In genomic region chr13:97259787-97260641, GRCh38 we compare ENCODE assay signal across 9 cellular contexts. TPM values are rescaled to one million over a fixed set of nuclear protein-coding genes. Genes with fewer than 3 reads are reported as not detected.
A peak's percentile ranks its signal among the peaks of the same experiment; 100 is the strongest.
DNase-seq lines count a peak whose midpoint lies in the region; ATAC-seq and TF ChIP-seq lines count a peak whose summit lies in the region.
"Had no signal": no experiment of that assay in that cellular context is flagged by ENCODE, and none has a peak within 500 bp of the region (broad histone marks: within the 10 kb centered on the region; RNA-seq: fewer than 3 reads in every experiment).

No MANE protein-coding gene starts in this region.

- H3K36me3 ChIP-seq in tibial artery = no peaks in the 10 kb centered on the region

- no peak for DNase-seq in activated CD4-positive, alpha-beta T cell treated with anti-CD3 and anti-CD28 coated beads for 36 hours
- DNase-seq in activated CD4-positive, alpha-beta T cell treated with anti-CD3 and anti-CD28 coated beads for 4 hours = no peak
- DNase-seq in left colon (no peak), tibial artery (peak in 1 of 2 donors; percentile 66), midbrain (lab: John Stamatoyannopoulos, UW) (no peak), GM13976 (ENCODE audit: low spot score) (no peak), C1 segment of cervical spinal cord (lab: John Stamatoyannopoulos, UW) (no peak)
- DNase-seq: BE2C had no signal

- peaks cover 76% of the 10 kb centered on the region for H3K4me1 Mint-ChIP-seq in activated CD4-positive, alpha-beta T cell treated with anti-CD3 and anti-CD28 coated beads for 36 hours
- peaks cover 64% of the 10 kb centered on the region for H3K4me1 Mint-ChIP-seq in brain

- H3K27me3 ChIP-seq in tibial artery = no peaks in the 10 kb centered on the region
- H3K27me3 ChIP-seq: BE2C had no signal

- intact Hi-C loops in activated CD4-positive, alpha-beta T cell treated with anti-CD3 and anti-CD28 coated beads for 36 hours (cut with DNase I, micrococcal nuclease) = loop anchor here (2.0 to 5.0 kb wide), 2 partner anchors 35 to 82 kb away; no protein-coding TSS in a partner anchor
- intact Hi-C loops in left colon (cut with DNase I, micrococcal nuclease) = no loop called here
- intact Hi-C loops in tibial artery (cut with DNase I; ENCODE audit: low total_unique reads) = no loop called here

- CTCF ChIA-PET in activated CD4-positive, alpha-beta T cell treated with anti-CD3 and anti-CD28 coated beads for 36 hours (lab: Charles Lee) = no interaction called here

- no peak overlapping the region for H3K4me3 ChIP-seq in tibial artery

- POLR2A ChIA-PET in activated CD4-positive, alpha-beta T cell treated with anti-CD3 and anti-CD28 coated beads for 36 hours (lab: Charles Lee) = no interaction called here

- peaks cover 3% of the 10 kb centered on the region for H3K9me3 Mint-ChIP-seq in activated CD4-positive, alpha-beta T cell treated with anti-CD3 and anti-CD28 coated beads for 36 hours (ENCODE audit: low read depth)
- H3K9me3 Mint-ChIP-seq in brain = peaks cover 7 to 11% (median 8%) of the 10 kb centered on the region in 5 experiments

- TF ChIP-seq CTCF in brain (conservative IDR thresholded peaks at IDR 0.05) = no peak
- no peak for TF ChIP-seq CTCF in tibial artery (IDR thresholded peaks at IDR 0.05)
- no peak for TF ChIP-seq CTCF in GM13976 (IDR thresholded peaks at IDR 0.05; ENCODE audit: borderline replicate concordance, control extremely low read depth, extremely low read depth, insufficient read depth, missing control alignments)

- peak overlapping the region; percentile 68 to 71 for H3K27ac ChIP-seq in tibial artery

- H3K36me3 Mint-ChIP-seq in activated CD4-positive, alpha-beta T cell treated with anti-CD3 and anti-CD28 coated beads for 36 hours (ENCODE audit: low read depth) = peaks cover 17% of the 10 kb centered on the region
- peaks cover 39% of the 10 kb centered on the region for H3K36me3 Mint-ChIP-seq in brain

- ATAC-seq in activated CD4-positive, alpha-beta T cell treated with anti-CD3 and anti-CD28 coated beads for 36 hours = no peak
- ATAC-seq in left colon = peak; percentile 85

- H3K9me3 ChIP-seq in tibial artery = no peaks in the 10 kb centered on the region
- H3K9me3 ChIP-seq: BE2C had no signal

- peak overlapping the region; percentile 49 for H3K27ac Mint-ChIP-seq in activated CD4-positive, alpha-beta T cell treated with anti-CD3 and anti-CD28 coated beads for 36 hours
- H3K27ac Mint-ChIP-seq in brain = peak overlapping the region in 3 of 5 experiments; percentile 20 to 76 (median 55)

- peaks cover 0 to 85% (median 73%) of the 10 kb centered on the region in 4 donors for H3K4me1 ChIP-seq in tibial artery

- H3K27me3 Mint-ChIP-seq in activated CD4-positive, alpha-beta T cell treated with anti-CD3 and anti-CD28 coated beads for 36 hours = no peaks in the 10 kb centered on the region
- no peaks in the 10 kb centered on the region for H3K27me3 Mint-ChIP-seq in brain

- H3K4me3 Mint-ChIP-seq in activated CD4-positive, alpha-beta T cell treated with anti-CD3 and anti-CD28 coated beads for 36 hours = no peak overlapping the region
- H3K4me3 Mint-ChIP-seq in brain = peak overlapping the region in 1 of 5 experiments; percentile 39

- in situ Hi-C loops in GM13976 (cut with MboI; ENCODE audit: low sequenced_read_pairs, unreplicated experiment) = no loop called here

RNA-seq across cellular contexts. Expression of gene MBNL2, which starts 37.9 kb away (rescaled TPM):
- total RNA-seq in activated CD4-positive, alpha-beta T cell treated with anti-CD3 and anti-CD28 coated beads for 36 hours = 10 to 100 TPM; 16.7 to 24.5 TPM
- 11.7 TPM for polyA plus RNA-seq in brain (ENCODE audit: insufficient read depth, low read depth, low replicate concordance)
- 10 to 100 TPM; 31.4 to 50.1 TPM for total RNA-seq in left colon

Comparison
In these comparisons a context has a peak if more than half of its experiments do, and no peak if none do; other contexts are left out.
1. intact Hi-C loops: an anchor here in activated CD4-positive, alpha-beta T cell treated with anti-CD3 and anti-CD28 coated beads for 36 hours (2.0 to 5.0 kb wide); none called in left colon and tibial artery.